In genomic region chr10:110304780-110305421, GRCh38 we compare ENCODE assay signal across 1 cellular context.
A peak's percentile ranks its signal among the peaks of the same experiment; 100 is the strongest.
TF ChIP-seq lines count a peak whose summit lies in the region.

SMNDC1 (minus strand) TSS chr10:110304920; CDS start chr10:110303587, 1,333 bp downstream.

TF ChIP-seq in H1, 55 proteins besides CTCF, POLR2A, EP300 and RAD21 (continued from another document):
- no peak for TF ChIP-seq CBX8 (IDR thresholded peaks at IDR 0.05; ENCODE audit: borderline replicate concordance, low read depth, low read length)
- TF ChIP-seq SP1 (IDR thresholded peaks at IDR 0.05; ENCODE audit: low read depth, low read length): no peak
- peak; percentile 93 for TF ChIP-seq TEAD4 (IDR thresholded peaks at IDR 0.05; ENCODE audit: low read depth, low read length)
- peak; percentile 84 for TF ChIP-seq POLR2AphosphoS5 (IDR thresholded peaks at IDR 0.05; ENCODE audit: low read depth, low read length)
- no peak for TF ChIP-seq GTF2F1 (IDR thresholded peaks at IDR 0.05; ENCODE audit: borderline replicate concordance, low read depth, low read length)
- TF ChIP-seq, protein P1, sequence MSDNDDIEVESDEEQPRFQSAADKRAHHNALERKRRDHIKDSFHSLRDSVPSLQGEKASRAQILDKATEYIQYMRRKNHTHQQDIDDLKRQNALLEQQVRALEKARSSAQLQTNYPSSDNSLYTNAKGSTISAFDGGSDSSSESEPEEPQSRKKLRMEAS (IDR thresholded peaks at IDR 0.05): peak; percentile 49
- TF ChIP-seq HDAC2 (IDR thresholded peaks at IDR 0.05; ENCODE audit: borderline replicate concordance in 1 of 2, low read depth in 2 of 2, low read length in 2 of 2): no peak
- TF ChIP-seq CREB1 (IDR thresholded peaks at IDR 0.05): peak; percentile 69
- TF ChIP-seq BCL11A (IDR thresholded peaks at IDR 0.05; ENCODE audit: low read depth in 2 of 2, low read length in 2 of 2): no peak
- TF ChIP-seq MAFK (IDR thresholded peaks at IDR 0.05; ENCODE audit: low read depth, low read length): no peak
- TF ChIP-seq ASH2L (IDR thresholded peaks at IDR 0.05; ENCODE audit: low read length): peak; percentile 45
- peak; percentile 41 for TF ChIP-seq TAF7 (optimal IDR thresholded peaks at IDR 0.05; ENCODE audit: borderline replicate concordance, low read depth, low read length)
- TF ChIP-seq SP2 (IDR thresholded peaks at IDR 0.05; ENCODE audit: low read length): no peak
- TF ChIP-seq JUND (IDR thresholded peaks at IDR 0.05; ENCODE audit: low read length): no peak
- TF ChIP-seq NRF1 (IDR thresholded peaks at IDR 0.05; ENCODE audit: low read depth, low read length): no peak
- no peak for TF ChIP-seq CTBP2 (IDR thresholded peaks at IDR 0.05; ENCODE audit: borderline replicate concordance, insufficient read depth, insufficient read length, low read length)
- no peak for TF ChIP-seq SUZ12 (IDR thresholded peaks at IDR 0.05; ENCODE audit: low read length)
- no peak for TF ChIP-seq EZH2 (IDR thresholded peaks at IDR 0.05; ENCODE audit: low read depth, low read length, severe bottlenecking)
- peak; percentile 89 for TF ChIP-seq USF2 (IDR thresholded peaks at IDR 0.05; ENCODE audit: low read length)
- TF ChIP-seq SIRT6 (IDR thresholded peaks at IDR 0.05; ENCODE audit: low read length): no peak
- TF ChIP-seq, protein P2, sequence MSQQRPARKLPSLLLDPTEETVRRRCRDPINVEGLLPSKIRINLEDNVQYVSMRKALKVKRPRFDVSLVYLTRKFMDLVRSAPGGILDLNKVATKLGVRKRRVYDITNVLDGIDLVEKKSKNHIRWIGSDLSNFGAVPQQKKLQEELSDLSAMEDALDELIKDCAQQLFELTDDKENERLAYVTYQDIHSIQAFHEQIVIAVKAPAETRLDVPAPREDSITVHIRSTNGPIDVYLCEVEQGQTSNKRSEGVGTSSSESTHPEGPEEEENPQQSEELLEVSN (IDR thresholded peaks at IDR 0.05): no peak
- TF ChIP-seq TAF1 (IDR thresholded peaks at IDR 0.05; ENCODE audit: low read depth, low read length): peak; percentile 84
- no peak for TF ChIP-seq POU5F1 (IDR thresholded peaks at IDR 0.05; ENCODE audit: low read depth, low read length)
- TF ChIP-seq BACH1 (IDR thresholded peaks at IDR 0.05; ENCODE audit: low read length): no peak
- TF ChIP-seq SP4 (IDR thresholded peaks at IDR 0.05; ENCODE audit: low read length): peak; percentile 85; the same call in 1 of the 2 replicates
- peak; percentile 88 for TF ChIP-seq BRCA1 (IDR thresholded peaks at IDR 0.05; ENCODE audit: low read depth, low read length)
- no peak for TF ChIP-seq CEBPB (IDR thresholded peaks at IDR 0.05; ENCODE audit: low read depth, low read length)
- TF ChIP-seq CBX5 (IDR thresholded peaks at IDR 0.05; ENCODE audit: low read depth, low read length): no peak
- peak; percentile 95 for TF ChIP-seq CHD2 (IDR thresholded peaks at IDR 0.05; ENCODE audit: low read length)
- TF ChIP-seq CHD1 (IDR thresholded peaks at IDR 0.05; ENCODE audit: low read depth, low read length): no peak
- no peak for TF ChIP-seq SRF (IDR thresholded peaks at IDR 0.05; ENCODE audit: low read depth, low read length)
- peak; percentile 61; the same call in 1 of the 2 replicates for TF ChIP-seq ATF3 (IDR thresholded peaks at IDR 0.05; ENCODE audit: insufficient read depth, low read depth, low read length)
- no peak for TF ChIP-seq TCF12 (IDR thresholded peaks at IDR 0.05; ENCODE audit: low read depth, low read length)
- TF ChIP-seq KDM4A (IDR thresholded peaks at IDR 0.05; ENCODE audit: low read depth, low read length, severe bottlenecking): no peak
- peak; percentile 57; the same call in 1 of the 2 replicates for TF ChIP-seq PHF8 (conservative IDR thresholded peaks at IDR 0.05; ENCODE audit: low read depth, low read length)
- TF ChIP-seq RFX5 (IDR thresholded peaks at IDR 0.05; ENCODE audit: borderline replicate concordance, low read depth, low read length): no peak
- TF ChIP-seq, protein P3, sequence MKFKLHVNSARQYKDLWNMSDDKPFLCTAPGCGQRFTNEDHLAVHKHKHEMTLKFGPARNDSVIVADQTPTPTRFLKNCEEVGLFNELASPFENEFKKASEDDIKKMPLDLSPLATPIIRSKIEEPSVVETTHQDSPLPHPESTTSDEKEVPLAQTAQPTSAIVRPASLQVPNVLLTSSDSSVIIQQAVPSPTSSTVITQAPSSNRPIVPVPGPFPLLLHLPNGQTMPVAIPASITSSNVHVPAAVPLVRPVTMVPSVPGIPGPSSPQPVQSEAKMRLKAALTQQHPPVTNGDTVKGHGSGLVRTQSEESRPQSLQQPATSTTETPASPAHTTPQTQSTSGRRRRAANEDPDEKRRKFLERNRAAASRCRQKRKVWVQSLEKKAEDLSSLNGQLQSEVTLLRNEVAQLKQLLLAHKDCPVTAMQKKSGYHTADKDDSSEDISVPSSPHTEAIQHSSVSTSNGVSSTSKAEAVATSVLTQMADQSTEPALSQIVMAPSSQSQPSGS (IDR thresholded peaks at IDR 0.05; ENCODE audit: low read length): no peak
- TF ChIP-seq HDAC6 (IDR thresholded peaks at IDR 0.05; ENCODE audit: low read depth, low read length): no peak
- TF ChIP-seq ZNF274 (IDR thresholded peaks at IDR 0.05; ENCODE audit: borderline replicate concordance, extremely low read depth, low read length): no peak
- no peak for TF ChIP-seq JUN (IDR thresholded peaks at IDR 0.05; ENCODE audit: low read depth, low read length)
- TF ChIP-seq SAP30 (IDR thresholded peaks at IDR 0.05; ENCODE audit: insufficient read depth, insufficient replicate concordance, low read length): peak; percentile 23
- TF ChIP-seq SIX5 (IDR thresholded peaks at IDR 0.05; ENCODE audit: low read depth, low read length): no peak
- TF ChIP-seq RNF2 (IDR thresholded peaks at IDR 0.05; ENCODE audit: borderline replicate concordance, low read depth, low read length, missing control alignments, poor library complexity, severe bottlenecking): no peak
- no peak for TF ChIP-seq KDM1A (IDR thresholded peaks at IDR 0.05; ENCODE audit: borderline replicate concordance, low read length)
- no peak for TF ChIP-seq KDM5A (IDR thresholded peaks at IDR 0.05; ENCODE audit: low read length)
- no peak for TF ChIP-seq CHD7 (IDR thresholded peaks at IDR 0.05; ENCODE audit: insufficient replicate concordance, low read length)
- no peak for TF ChIP-seq EGR1 (IDR thresholded peaks at IDR 0.05; ENCODE audit: borderline replicate concordance, low read depth, low read length)
- peak; percentile 63 for TF ChIP-seq TBP (IDR thresholded peaks at IDR 0.05; ENCODE audit: low read depth, low read length)
- no peak for TF ChIP-seq FOSL1 (IDR thresholded peaks at IDR 0.05; ENCODE audit: insufficient read depth, low read depth, low read length)
- peak; percentile 53; the same call in 1 of the 2 replicates for TF ChIP-seq RBBP5 (IDR thresholded peaks at IDR 0.05; ENCODE audit: borderline replicate concordance, low read depth, low read length)
- TF ChIP-seq YY1 (IDR thresholded peaks at IDR 0.05; ENCODE audit: low read depth, low read length): peak; percentile 89
- no peak for TF ChIP-seq RXRA (IDR thresholded peaks at IDR 0.05; ENCODE audit: insufficient read depth, low read depth, low read length)
